18 cellular contexts compared by ENCODE assay signal in genomic region chr2:45145073-45145899, GRCh38.
DNase-seq lines count a peak whose midpoint lies in the region; ATAC-seq and TF ChIP-seq lines count a peak whose summit lies in the region.
"Had no signal": no experiment of that assay in that cellular context is flagged by ENCODE, and none has a peak within 500 bp of the region (broad histone marks: within the 10 kb centered on the region; RNA-seq: fewer than 3 reads in every experiment).

No MANE protein-coding gene starts in this region.

- TF ChIP-seq CTCF in GM23338 (conservative IDR thresholded peaks at IDR 0.05; ENCODE audit: low read depth in 2 of 2) (no peak), NB4 (IDR thresholded peaks at IDR 0.05; ENCODE audit: low read depth, low read length) (peak; percentile 22), WERI-Rb-1 (IDR thresholded peaks at IDR 0.05; ENCODE audit: low read depth, low read length) (no peak)

- 0 out of 2 replicates have a peak, but pooled peaks cover 5% of the 10 kb centered on the region for H3K9me2 ChIP-seq in GM23338 (ENCODE audit: insufficient read depth)

- H4K91ac ChIP-seq in neuronal stem cell (ENCODE audit: low read depth, low read length, poor library complexity): no peak overlapping the region

- H3K9me3 ChIP-seq in WERI-Rb-1 (ENCODE audit: severe bottlenecking) (no peaks in the 10 kb centered on the region), neuronal stem cell (replicated peaks in 1 of 2; ENCODE audit: control insufficient read depth in 2 of 2, insufficient read depth in 1 of 2, low read depth in 1 of 2, low read length in 2 of 2) (peaks cover 0 to under 1% of the 10 kb centered on the region in 2 donors)
- H3K9me3 ChIP-seq: BE2C, Peyer's patch had no signal

- peak; percentile 32 for ATAC-seq in GM23338

- H3K79me1 ChIP-seq in neuronal stem cell (ENCODE audit: low read depth, low read length): no peaks in the 10 kb centered on the region

- no CpG with 5 or more reads among the region's 14 CpGs for WGBS in neuronal stem cell (ENCODE audit: extremely low coverage in 2 of 2, insufficient read length in 2 of 2, insufficient replicate concordance in 1 of 2), 2 donors

- H2BK120ac ChIP-seq in neuronal stem cell (ENCODE audit: low read depth, low read length): no peak overlapping the region

- no peaks in the 10 kb centered on the region for H3K27me3 Mint-ChIP-seq in GM23338 (ENCODE audit: insufficient read depth, low read depth, poor library complexity)

- H3F3A ChIP-seq in GM23338 (replicated peaks; ENCODE audit: low read depth): no peaks in the 10 kb centered on the region

- peaks cover 2% of the 10 kb centered on the region; the same call in 1 of the 3 replicates for H3K36me3 Mint-ChIP-seq in GM23338 (ENCODE audit: low read depth)

- no peak overlapping the region for H3K4me2 ChIP-seq in GM23338
- H3K4me2 ChIP-seq in neuronal stem cell (ENCODE audit: insufficient read depth, low read length, poor library complexity, severe bottlenecking): no peak overlapping the region

- no peaks in the 10 kb centered on the region for H4K20me1 ChIP-seq in GM23338 (replicated peaks; ENCODE audit: insufficient read depth)

- H3K4me1 ChIP-seq in GM23338 (ENCODE audit: insufficient read depth) (no peaks in the 10 kb centered on the region), neuronal stem cell (ENCODE audit: control insufficient read depth in 2 of 2, insufficient read depth in 1 of 2, low read depth in 1 of 2, low read length in 2 of 2) (peaks cover 0 to 8% of the 10 kb centered on the region in 2 donors)
- H3K4me1 ChIP-seq: BE2C, Peyer's patch, SJSA1 had no signal

- H2BK5ac ChIP-seq in neuronal stem cell (ENCODE audit: low read length): no peak overlapping the region

- H3K18ac ChIP-seq in neuronal stem cell (ENCODE audit: low read length): peak overlapping the region; percentile 19

- no peaks in the 10 kb centered on the region; the same call in 1 of the 3 replicates for H3K9me3 Mint-ChIP-seq in GM23338

- no peak overlapping the region for H3K4me3 ChIP-seq in GM23338
- peak overlapping the region; percentile 60 for H3K4me3 ChIP-seq in NB4 (ENCODE audit: low read depth, low read length)
- no peak overlapping the region for H3K4me3 ChIP-seq in WERI-Rb-1 (ENCODE audit: low read depth, low read length)
- peak overlapping the region in 1 of 2 donors; percentile 55 for H3K4me3 ChIP-seq in neuronal stem cell (ENCODE audit: low read length in 2 of 2)
- H3K4me3 ChIP-seq: Peyer's patch, SJSA1 had no signal

- H3K4me3 Mint-ChIP-seq in GM23338: no peak overlapping the region
- H3K4me3 Mint-ChIP-seq: CD4-positive, alpha-beta T cell had no signal

- no peak overlapping the region for H3K27ac ChIP-seq in GM23338 (ENCODE audit: low read depth)
- peak overlapping the region; percentile 23; the same call in 1 of the 2 replicates for H3K27ac ChIP-seq in WERI-Rb-1
- H3K27ac ChIP-seq in neuronal stem cell (replicated peaks; ENCODE audit: low read length): no peak overlapping the region
- H3K27ac ChIP-seq: Peyer's patch, SJSA1 had no signal

- peaks cover 15% of the 10 kb centered on the region for H3K4me1 Mint-ChIP-seq in GM23338

- no peak overlapping the region for H2AK5ac ChIP-seq in neuronal stem cell (ENCODE audit: low read depth, low read length)

- H3K23ac ChIP-seq in neuronal stem cell (ENCODE audit: low read depth, low read length, poor library complexity): no peak overlapping the region

- H3K9ac ChIP-seq in neuronal stem cell (ENCODE audit: low read depth, low read length, poor library complexity): no peak overlapping the region

- no peaks in the 10 kb centered on the region for H3K79me2 ChIP-seq in GM23338 (replicated peaks; ENCODE audit: insufficient read depth)

- H2BK12ac ChIP-seq in neuronal stem cell (ENCODE audit: low read length): no peak overlapping the region

- H3K14ac ChIP-seq in neuronal stem cell (ENCODE audit: low read length): peak overlapping the region; percentile 64

- H3K36me3 ChIP-seq in GM23338 (ENCODE audit: insufficient read depth): no peaks in the 10 kb centered on the region
- no peaks in the 10 kb centered on the region for H3K36me3 ChIP-seq in WERI-Rb-1
- H3K36me3 ChIP-seq in neuronal stem cell (replicated peaks in 1 of 2; ENCODE audit: control insufficient read depth in 2 of 2, insufficient read depth in 2 of 2, low read length in 2 of 2): no peaks in the 10 kb centered on the region
- H3K36me3 ChIP-seq: BE2C, Peyer's patch, SJSA1 had no signal

- H3K4ac ChIP-seq in neuronal stem cell (ENCODE audit: low read length): no peak overlapping the region

- H2BK15ac ChIP-seq in neuronal stem cell (ENCODE audit: low read length): no peak overlapping the region

- H3K27ac Mint-ChIP-seq in GM23338: peak overlapping the region; percentile 64; the same call in 1 of the 2 replicates
- H3K27ac Mint-ChIP-seq: CD4-positive, alpha-beta T cell had no signal

- DNase-seq in GM23338 (ENCODE audit: low spot score) (no peak), NB4 (ENCODE audit: low read depth) (peak; percentile 79), WERI-Rb-1 (peak; percentile 35), neuronal stem cell (ENCODE audit: low spot score) (no peak), cerebellar cortex (ENCODE audit: low spot score) (no peak)
- no peak for DNase-seq in activated effector memory CD4-positive, alpha-beta T cell treated with anti-CD3 and anti-CD28 coated beads, Interleukin-2, amount 50 U/mL, for 16 hours
- DNase-seq in activated CD4-positive, alpha-beta T cell treated with anti-CD3 and anti-CD28 coated beads, Interleukin-2, amount 50 U/mL, for 4 hours: no peak
- DNase-seq in activated CD4-positive, alpha-beta T cell treated with anti-CD3 and anti-CD28 coated beads, Interleukin-2, amount 50 U/mL, for 1 hour: no peak
- DNase-seq: BE2C; CD4-positive, alpha-beta T cell; GOT3; KG1; NCI-H1436; NCI-H1930; NCI-H345; NCI-H524 treated with DMSO at 0.1 percent for 48 hours; Peyer's patch had no signal

- no peak for TF ChIP-seq POLR2A in NB4 (IDR thresholded peaks at IDR 0.05; ENCODE audit: extremely low read depth, insufficient read length)

- no peaks in the 10 kb centered on the region for H3K27me3 ChIP-seq in GM23338 (ENCODE audit: insufficient read depth)
- no peaks in the 10 kb centered on the region for H3K27me3 ChIP-seq in WERI-Rb-1 (ENCODE audit: insufficient read depth, low read depth, severe bottlenecking)
- no peaks in the 10 kb centered on the region for H3K27me3 ChIP-seq in neuronal stem cell (ENCODE audit: control insufficient read depth in 3 of 3, insufficient read depth in 3 of 3, low read depth in 1 of 3, low read length in 3 of 3)
- H3K27me3 ChIP-seq: BE2C, Peyer's patch, SJSA1 had no signal

- peak overlapping the region; percentile 76 for H4K8ac ChIP-seq in neuronal stem cell (ENCODE audit: low read depth, low read length)

- H2AFZ ChIP-seq in GM23338 (peak overlapping the region; percentile 74), neuronal stem cell (ENCODE audit: low read length) (no peak overlapping the region)

TF ChIP-seq in GM23338, 12 proteins besides CTCF, POLR2A, EP300 and RAD21 (continues in another document):
- TF ChIP-seq POLR2AphosphoS5 (IDR thresholded peaks at IDR 0.05; ENCODE audit: low read depth) (no peak), JUNB (IDR thresholded peaks at IDR 0.05; ENCODE audit: unreplicated experiment) (no peak), ZNF331 (CRISPR knock-in tag; IDR thresholded peaks at IDR 0.05; ENCODE audit: low read depth) (no peak), EZH2phosphoT487 (IDR thresholded peaks at IDR 0.05; ENCODE audit: unreplicated experiment) (no peak), STAT1 (IDR thresholded peaks at IDR 0.05; ENCODE audit: unreplicated experiment) (no peak), NANOG (IDR thresholded peaks at IDR 0.05; ENCODE audit: borderline replicate concordance) (no peak)
- TF ChIP-seq, protein P1, sequence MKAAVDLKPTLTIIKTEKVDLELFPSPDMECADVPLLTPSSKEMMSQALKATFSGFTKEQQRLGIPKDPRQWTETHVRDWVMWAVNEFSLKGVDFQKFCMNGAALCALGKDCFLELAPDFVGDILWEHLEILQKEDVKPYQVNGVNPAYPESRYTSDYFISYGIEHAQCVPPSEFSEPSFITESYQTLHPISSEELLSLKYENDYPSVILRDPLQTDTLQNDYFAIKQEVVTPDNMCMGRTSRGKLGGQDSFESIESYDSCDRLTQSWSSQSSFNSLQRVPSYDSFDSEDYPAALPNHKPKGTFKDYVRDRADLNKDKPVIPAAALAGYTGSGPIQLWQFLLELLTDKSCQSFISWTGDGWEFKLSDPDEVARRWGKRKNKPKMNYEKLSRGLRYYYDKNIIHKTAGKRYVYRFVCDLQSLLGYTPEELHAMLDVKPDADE (IDR thresholded peaks at IDR 0.05): no peak

Comparison
In these comparisons a context has a peak if more than half of its experiments do, and no peak if none do; other contexts are left out.
1. DNase-seq: peak in NB4 (single experiment) and WERI-Rb-1 (single experiment); none in GM23338 (single experiment), neuronal stem cell (single experiment), cerebellar cortex (single experiment), activated effector memory CD4-positive, alpha-beta T cell treated with anti-CD3 and anti-CD28 coated beads, Interleukin-2, amount 50 U/mL, for 16 hours (single experiment), activated CD4-positive, alpha-beta T cell treated with anti-CD3 and anti-CD28 coated beads, Interleukin-2, amount 50 U/mL, for 4 hours (0 of 2) and activated CD4-positive, alpha-beta T cell treated with anti-CD3 and anti-CD28 coated beads, Interleukin-2, amount 50 U/mL, for 1 hour (single experiment).